Comparison of ENCODE assay signal across 13 cellular contexts in genomic region chr1:201584510-201584991, GRCh38. TPM values are rescaled to one million over a fixed set of nuclear protein-coding genes. Genes with fewer than 3 reads are reported as not detected.
DNase-seq lines count a peak whose midpoint lies in the region; ATAC-seq and TF ChIP-seq lines count a peak whose summit lies in the region.
"Had no signal": no experiment of that assay in that cellular context is flagged by ENCODE, and none has a peak within 500 bp of the region (broad histone marks: within the 10 kb centered on the region; RNA-seq: fewer than 3 reads in every experiment).

No MANE protein-coding gene starts in this region.

- ATAC-seq in T-cell (replicated peaks in 1 of 4), result no peak

- H3K36me3 Mint-ChIP-seq in activated CD4-positive, alpha-beta T cell treated with anti-CD3 and anti-CD28 coated beads, Interleukin-2, amount 10 ng/mL, durations not matched to agents 7 days and 5 days (ENCODE audit: low read depth), result no peaks in the 10 kb centered on the region
- peaks cover 2% of the 10 kb centered on the region for H3K36me3 Mint-ChIP-seq in T-cell
- H3K36me3 Mint-ChIP-seq: activated naive CD4-positive, alpha-beta T cell treated with anti-CD3 and anti-CD28 coated beads, Interleukin-2, amount 50 U/mL, for 24 hours had no signal

- DNase-seq in HT1080 (ENCODE audit: low read depth) (peak; percentile 77), coronary artery (ENCODE audit: low spot score) (peak; percentile 55), islet precursor cell (peak; percentile 50), COLO829 (ENCODE audit: low spot score) (no peak), T-cell (no peak)
- no peak for DNase-seq in activated CD4-positive, alpha-beta T cell treated with anti-CD3 and anti-CD28 coated beads, Interleukin-2, amount 10 ng/mL, durations not matched to agents 7 days and 5 days
- DNase-seq: activated CD4-positive, alpha-beta T cell treated with anti-CD3 and anti-CD28 coated beads, Interleukin-2, amount 50 U/mL, for 1 hour; DMS 273 treated with DMSO at 0.1 percent for 48 hours; NCI-H1092; SW 1271 had no signal

- no peak overlapping the region for H3K4me3 Mint-ChIP-seq in activated CD4-positive, alpha-beta T cell treated with anti-CD3 and anti-CD28 coated beads, Interleukin-2, amount 10 ng/mL, durations not matched to agents 7 days and 5 days
- H3K4me3 Mint-ChIP-seq in T-cell, result no peak overlapping the region
- H3K4me3 Mint-ChIP-seq: activated naive CD4-positive, alpha-beta T cell treated with anti-CD3 and anti-CD28 coated beads, Interleukin-2, amount 50 U/mL, for 24 hours had no signal

- CTCF ChIA-PET in activated CD4-positive, alpha-beta T cell treated with anti-CD3 and anti-CD28 coated beads, Interleukin-2, amount 10 ng/mL, durations not matched to agents 7 days and 5 days (lab: Charles Lee), result no interaction called here
- CTCF ChIA-PET in T-cell (lab: Charles Lee), result no interaction called here

- TF ChIP-seq CTCF in coronary artery (IDR thresholded peaks at IDR 0.05), result no peak

- H3K27me3 Mint-ChIP-seq in activated CD4-positive, alpha-beta T cell treated with anti-CD3 and anti-CD28 coated beads, Interleukin-2, amount 10 ng/mL, durations not matched to agents 7 days and 5 days, result peaks cover 10% of the 10 kb centered on the region
- H3K27me3 Mint-ChIP-seq in T-cell, result peaks cover 1 to 15% of the 10 kb centered on the region in 2 donors
- H3K27me3 Mint-ChIP-seq: activated naive CD4-positive, alpha-beta T cell treated with anti-CD3 and anti-CD28 coated beads, Interleukin-2, amount 50 U/mL, for 24 hours had no signal

- H3K27ac Mint-ChIP-seq in activated CD4-positive, alpha-beta T cell treated with anti-CD3 and anti-CD28 coated beads, Interleukin-2, amount 10 ng/mL, durations not matched to agents 7 days and 5 days, result no peak overlapping the region
- H3K27ac Mint-ChIP-seq in T-cell, result no peak overlapping the region
- H3K27ac Mint-ChIP-seq: activated naive CD4-positive, alpha-beta T cell treated with anti-CD3 and anti-CD28 coated beads, Interleukin-2, amount 50 U/mL, for 24 hours had no signal

- no peak overlapping the region for H3K4me3 ChIP-seq in coronary artery

- H3K27ac ChIP-seq in coronary artery, result peak overlapping the region in 1 of 2 donors; percentile 37
- peak overlapping the region; percentile 69 for H3K27ac ChIP-seq in temporal lobe (ENCODE audit: low read depth, low read length)
- H3K27ac ChIP-seq: parathyroid adenoma had no signal

- no peaks in the 10 kb centered on the region for H3K4me1 Mint-ChIP-seq in activated CD4-positive, alpha-beta T cell treated with anti-CD3 and anti-CD28 coated beads, Interleukin-2, amount 10 ng/mL, durations not matched to agents 7 days and 5 days
- no peaks in the 10 kb centered on the region for H3K4me1 Mint-ChIP-seq in T-cell
- H3K4me1 Mint-ChIP-seq: activated naive CD4-positive, alpha-beta T cell treated with anti-CD3 and anti-CD28 coated beads, Interleukin-2, amount 50 U/mL, for 24 hours had no signal

- POLR2A ChIA-PET in activated CD4-positive, alpha-beta T cell treated with anti-CD3 and anti-CD28 coated beads, Interleukin-2, amount 10 ng/mL, durations not matched to agents 7 days and 5 days (lab: Charles Lee), result no interaction called here
- POLR2A ChIA-PET in T-cell (lab: Charles Lee), result no interaction called here

- no peaks in the 10 kb centered on the region for H3K9me3 Mint-ChIP-seq in activated CD4-positive, alpha-beta T cell treated with anti-CD3 and anti-CD28 coated beads, Interleukin-2, amount 10 ng/mL, durations not matched to agents 7 days and 5 days
- no peaks in the 10 kb centered on the region for H3K9me3 Mint-ChIP-seq in T-cell
- H3K9me3 Mint-ChIP-seq: activated naive CD4-positive, alpha-beta T cell treated with anti-CD3 and anti-CD28 coated beads, Interleukin-2, amount 50 U/mL, for 24 hours had no signal

RNA-seq across cellular contexts. Expression of gene NAV1, which starts 45.6 kb away (rescaled TPM):
- 24.2 and 40.6 TPM in 2 replicates for total RNA-seq in HT1080 (2014; rRNA removed; shearing (Covaris generic))
- polyA plus RNA-seq in HT1080 (2015; cell fraction: cytosol; rRNA removed), result 46.8 and 65.2 TPM in 2 replicates
- 89.6 and 123 TPM in 2 replicates for polyA plus RNA-seq in HT1080 (2015; cell fraction: nucleus; rRNA removed)
- total RNA-seq in temporal lobe, result 78.4 TPM
- 1 to 10 TPM; 2.0 to 2.7 TPM for total RNA-seq in activated CD4-positive, alpha-beta T cell treated with anti-CD3 and anti-CD28 coated beads, Interleukin-2, amount 10 ng/mL, durations not matched to agents 7 days and 5 days
- total RNA-seq in T-cell, result 1 to 10 TPM; 2.8 to 6.9 (median 4.7) TPM

Comparison
In these comparisons a context has a peak if more than half of its experiments do, and no peak if none do; other contexts are left out.
1. DNase-seq: peak in HT1080 (single experiment), coronary artery (single experiment) and islet precursor cell (single experiment); none in COLO829 (single experiment), activated CD4-positive, alpha-beta T cell treated with anti-CD3 and anti-CD28 coated beads, Interleukin-2, amount 10 ng/mL, durations not matched to agents 7 days and 5 days (single experiment) and T-cell (0 of 34).